In genomic region chr16:29815793-29816693, GRCh38 we compare ENCODE assay signal across 8 cellular contexts. TPM values are rescaled to one million over a fixed set of nuclear protein-coding genes. Genes with fewer than 3 reads are reported as not detected.
A peak's percentile ranks its signal among the peaks of the same experiment; 100 is the strongest.
DNase-seq lines count a peak whose midpoint lies in the region; ATAC-seq and TF ChIP-seq lines count a peak whose summit lies in the region.

TSS of gene PAGR1 (plus strand) at chr16:29816152. CDS start at chr16:29816526, 374 bp downstream.

- 0% methylated on average over 19 to 35 of the region's 70 CpGs for WGBS in thyroid gland, 2 donors

- H3K4me3 Mint-ChIP-seq in activated naive CD8-positive, alpha-beta T cell, result peak within 1 kb of the TSS; percentile 95
- H3K4me3 Mint-ChIP-seq in glutamatergic neuron (ENCODE audit: unreplicated experiment), result peak within 1 kb of the TSS; percentile 98
- H3K4me3 Mint-ChIP-seq in osteocyte (ENCODE audit: unreplicated experiment), result peak within 1 kb of the TSS; percentile 94

- peaks cover 29 to 50% of the 10 kb centered on the region in 2 donors for H3K4me1 ChIP-seq in thyroid gland

- no peaks in the 10 kb centered on the region for H3K9me3 Mint-ChIP-seq in activated naive CD8-positive, alpha-beta T cell (ENCODE audit: low read depth)
- H3K9me3 Mint-ChIP-seq in glutamatergic neuron (ENCODE audit: unreplicated experiment) (peaks cover 21% of the 10 kb centered on the region), osteocyte (ENCODE audit: unreplicated experiment) (no peaks in the 10 kb centered on the region)

- H3K36me3 Mint-ChIP-seq in activated naive CD8-positive, alpha-beta T cell, result peaks cover 5% of the 10 kb centered on the region
- no peaks in the 10 kb centered on the region for H3K36me3 Mint-ChIP-seq in glutamatergic neuron (ENCODE audit: unreplicated experiment)
- H3K36me3 Mint-ChIP-seq in osteocyte (ENCODE audit: unreplicated experiment), result peaks cover 13% of the 10 kb centered on the region

- H3K27ac ChIP-seq in thyroid gland, result peak within 1 kb of the TSS; percentile 84 to 98 (median 90)

- no peaks in the 10 kb centered on the region for H3K27me3 Mint-ChIP-seq in activated naive CD8-positive, alpha-beta T cell
- H3K27me3 Mint-ChIP-seq in glutamatergic neuron (ENCODE audit: unreplicated experiment), result peaks cover 24% of the 10 kb centered on the region
- H3K27me3 Mint-ChIP-seq in osteocyte (ENCODE audit: unreplicated experiment), result no peaks in the 10 kb centered on the region

- H3K27ac Mint-ChIP-seq in activated naive CD8-positive, alpha-beta T cell, result peak within 1 kb of the TSS; percentile 97
- peak within 1 kb of the TSS; percentile 93 for H3K27ac Mint-ChIP-seq in glutamatergic neuron (ENCODE audit: unreplicated experiment)
- H3K27ac Mint-ChIP-seq in osteocyte (ENCODE audit: unreplicated experiment), result peak within 1 kb of the TSS; percentile 99

- DNase-seq in GM10266 (ENCODE audit: extremely low spot score) (peak; percentile 93), NCI-H1092 (lab: John Stamatoyannopoulos, UW) (peak; percentile 99), SKM-1 (lab: John Stamatoyannopoulos, UW; ENCODE audit: unreplicated experiment) (peak; percentile 95), glutamatergic neuron (peak; percentile 96), osteocyte (ENCODE audit: extremely low spot score, unreplicated experiment) (peak; percentile 99), thyroid gland (peak; percentile 98)

- H3K27me3 ChIP-seq in thyroid gland, result no peaks in the 10 kb centered on the region

- peaks cover 0 to 4% of the 10 kb centered on the region in 2 donors for H3K36me3 ChIP-seq in thyroid gland

- TF ChIP-seq CTCF in GM10266 (IDR thresholded peaks at IDR 0.05; ENCODE audit: control insufficient read depth, insufficient read depth, low read depth, missing control alignments) (peak; percentile 87), glutamatergic neuron (IDR thresholded peaks at IDR 0.05; ENCODE audit: partially characterized antibody, unreplicated experiment) (peak; percentile 89), osteocyte (IDR thresholded peaks at IDR 0.05) (peak; percentile 97), thyroid gland (IDR thresholded peaks at IDR 0.05) (peak; percentile 62 to 94 (median 84))

- H3K9me3 ChIP-seq in thyroid gland, result no peaks in the 10 kb centered on the region

- H3K4me3 ChIP-seq in thyroid gland (replicated peaks in 1 of 3), result peak within 1 kb of the TSS; percentile 19 to 71 (median 55)

- H3K4me1 Mint-ChIP-seq in activated naive CD8-positive, alpha-beta T cell (ENCODE audit: low read depth), result peaks cover 53% of the 10 kb centered on the region
- H3K4me1 Mint-ChIP-seq in glutamatergic neuron (ENCODE audit: low read depth, unreplicated experiment), result peaks cover 38% of the 10 kb centered on the region
- peaks cover 76% of the 10 kb centered on the region for H3K4me1 Mint-ChIP-seq in osteocyte (ENCODE audit: unreplicated experiment)

- intact Hi-C loops in thyroid gland (cut with DNase I), result loop anchor here (5.0 to 10.0 kb wide), 2 partner anchors 109 to 114 kb away; partner anchors contain the start of gene KCTD13

- peak; percentile 50 to 83 for TF ChIP-seq POLR2A in thyroid gland (IDR thresholded peaks at IDR 0.05)

- ATAC-seq in HG02588 (IDR thresholded peaks at IDR 0.05; ENCODE audit: unreplicated experiment), result peak; percentile 49

RNA-seq across cellular contexts. Expression of gene PAGR1, which starts in this region (rescaled TPM):
- total RNA-seq in glutamatergic neuron (ENCODE audit: unreplicated experiment), result 110 TPM
- total RNA-seq in osteocyte, result 26.4 and 29.1 TPM in 2 replicates
- total RNA-seq in thyroid gland, result 10 to 100 TPM; 38.2 to 75.0 (median 55.2) TPM

Comparison
In these comparisons a context has a peak if more than half of its experiments do, and no peak if none do; other contexts are left out.
1. Peak in every context shown above with its lines: DNase-seq, ATAC-seq, H3K4me3 ChIP-seq and H3K27ac ChIP-seq.